In genomic region chr12:71870409-71870808, GRCh38 we compare ENCODE assay signal across 10 cellular contexts. TPM values are rescaled to one million over a fixed set of nuclear protein-coding genes. Genes with fewer than 3 reads are reported as not detected.
DNase-seq lines count a peak whose midpoint lies in the region; ATAC-seq lines count a peak whose summit lies in the region.
"Had no signal": no experiment of that assay in that cellular context is flagged by ENCODE, and none has a peak within 500 bp of the region (broad histone marks: within the 10 kb centered on the region; RNA-seq: fewer than 3 reads in every experiment).

No MANE protein-coding gene starts in this region.

- no peak overlapping the region for H3K27ac ChIP-seq in aorta (ENCODE audit: low read depth in 1 of 2, low read length in 2 of 2)
- H3K27ac ChIP-seq: SJCRH30 had no signal

- H3K9me3 ChIP-seq in aorta (ENCODE audit: control insufficient read depth, low read length), result no peaks in the 10 kb centered on the region
- H3K9me3 ChIP-seq: SJCRH30 had no signal

- H3K36me3 ChIP-seq in aorta (ENCODE audit: control insufficient read depth in 1 of 2, insufficient read depth in 2 of 2, low read length in 1 of 2), result no peaks in the 10 kb centered on the region

- H3K27me3 ChIP-seq in aorta (ENCODE audit: control insufficient read depth in 1 of 2, insufficient read depth in 2 of 2, low read length in 1 of 2), result no peaks in the 10 kb centered on the region
- H3K27me3 ChIP-seq: SJCRH30 had no signal

- 87 to 88% methylated on average over 3 of the region's 3 CpGs for WGBS in aorta, 2 donors

- ATAC-seq in GM18520 (IDR thresholded peaks at IDR 0.05; ENCODE audit: unreplicated experiment) (peak; percentile 78), GM21528 (IDR thresholded peaks at IDR 0.05; ENCODE audit: low FRiP score, unreplicated experiment) (peak; percentile 87), HG03280 (IDR thresholded peaks at IDR 0.05; ENCODE audit: unreplicated experiment) (peak; percentile 77), aorta (ENCODE audit: low FRiP score) (no peak)

- no peak overlapping the region for H3K4me3 ChIP-seq in aorta (ENCODE audit: low read length in 2 of 2)
- H3K4me3 ChIP-seq: SJCRH30 had no signal

- DNase-seq in fibroblast of peridontal ligament (ENCODE audit: extremely low read depth) (peak; percentile 13), aorta (no peak), UCSD-AML1 (lab: John Stamatoyannopoulos, UW; ENCODE audit: unreplicated experiment) (no peak), hippocampal formation (lab: John Stamatoyannopoulos, UW) (no peak), putamen (ENCODE audit: low spot score) (no peak)
- DNase-seq: activated effector memory CD4-positive, alpha-beta T cell treated with Interleukin-2 at 50 U/mL for 16 hours; SJCRH30 had no signal

- intact Hi-C loops in aorta (cut with DNase I), result no loop called here

- peaks cover 2% of the 10 kb centered on the region in 2 donors for H3K4me1 ChIP-seq in aorta (ENCODE audit: control insufficient read depth in 1 of 2, insufficient read depth in 2 of 2, low read length in 2 of 2)

RNA-seq across cellular contexts. Expression of gene TBC1D15, which starts 30.9 kb away (rescaled TPM):
- total RNA-seq in aorta, result 10 to 100 TPM; 47.7 to 76.9 TPM
- polyA plus RNA-seq in aorta, result 10 to 100 TPM; 26.0 to 31.2 TPM
